Comparison of ENCODE assay signal across 17 cellular contexts in genomic region chr19:2858864-2859263, GRCh38. TPM values are rescaled to one million over a fixed set of nuclear protein-coding genes. Genes with fewer than 3 reads are reported as not detected.
DNase-seq lines count a peak whose midpoint lies in the region; ATAC-seq and TF ChIP-seq lines count a peak whose summit lies in the region.
"Had no signal": no experiment of that assay in that cellular context is flagged by ENCODE, and none has a peak within 500 bp of the region (broad histone marks: within the 10 kb centered on the region; RNA-seq: fewer than 3 reads in every experiment).

No MANE protein-coding gene starts in this region.

- no peaks in the 10 kb centered on the region for H3K9me3 ChIP-seq in testis

- peaks cover 55% of the 10 kb centered on the region for H3K36me3 Mint-ChIP-seq in WTC11

- POLR2A ChIA-PET in WTC11 (lab: Charles Lee): no interaction called here

- TF ChIP-seq POLR2A in testis (IDR thresholded peaks at IDR 0.05): no peak

- peak overlapping the region; percentile 18 to 23 for H3K4me3 ChIP-seq in testis
- H3K4me3 ChIP-seq: HAP-1 had no signal

- peaks cover 77% of the 10 kb centered on the region for H3K9me3 Mint-ChIP-seq in WTC11

- H3K27me3 ChIP-seq in testis: no peaks in the 10 kb centered on the region

- no peak overlapping the region for H3K27ac Mint-ChIP-seq in WTC11
- H3K27ac Mint-ChIP-seq: HFFc6 had no signal

- CTCF ChIA-PET in WTC11 (lab: Charles Lee): interaction anchor here (0.9 to 2.1 kb wide), 2 partner anchors 13 to 29 kb away, joined by 3 to 5 read pairs; no protein-coding TSS in a partner anchor

- peak; percentile 52 to 63 for DNase-seq in NCI-H1930 (lab: John Stamatoyannopoulos, UW)
- no peak for DNase-seq in WTC11 (ENCODE audit: low spot score)
- DNase-seq in testis: peak; percentile 86
- no peak for DNase-seq in HK-2 (ENCODE audit: unreplicated experiment)
- no peak for DNase-seq in NCI-H1092 (lab: John Stamatoyannopoulos, UW)
- DNase-seq: C1 segment of cervical spinal cord; Calu3; CD4-positive, alpha-beta memory T cell; COR-L47; DMS53; DMS79 treated with DMSO at 0.1 percent for 48 hours; GOT3; HFFc6 had no signal

- ATAC-seq in WTC11: peak; percentile 52; the same call in 1 of the 2 replicates

- WGBS in testis, 2 donors: 46 to 58% methylated on average over 15 to 27 of the region's 27 CpGs

- H3K27me3 Mint-ChIP-seq in WTC11 (ENCODE audit: low read depth): peaks cover 30% of the 10 kb centered on the region
- H3K27me3 Mint-ChIP-seq: CD4-positive, alpha-beta memory T cell had no signal

- no peaks in the 10 kb centered on the region for H3K4me1 Mint-ChIP-seq in WTC11

- peaks cover 4% of the 10 kb centered on the region for H3K36me3 ChIP-seq in testis (ENCODE audit: low read depth, missing control alignments)

- H3K4me1 ChIP-seq in testis: no peaks in the 10 kb centered on the region
- H3K4me1 ChIP-seq: HAP-1 had no signal

- no peak overlapping the region for H3K27ac ChIP-seq in testis

- no peak for TF ChIP-seq CTCF in WTC11 (IDR thresholded peaks at IDR 0.05)
- no peak for TF ChIP-seq CTCF in testis (IDR thresholded peaks at IDR 0.05)

- intact Hi-C loops in testis (cut with DNase I; ENCODE audit: low total_unique reads): no loop called here

- no peak overlapping the region for H3K4me3 Mint-ChIP-seq in WTC11
- H3K4me3 Mint-ChIP-seq: CD4-positive, alpha-beta memory T cell; HFFc6 had no signal

TF ChIP-seq in WTC11, 78 proteins besides CTCF, POLR2A, EP300 and RAD21:
- TF ChIP-seq FOXK1 (CRISPR knock-in tag; IDR thresholded peaks at IDR 0.05): no peak
- no peak for TF ChIP-seq ESRRA (CRISPR knock-in tag; IDR thresholded peaks at IDR 0.05; ENCODE audit: borderline replicate concordance)
- peak; percentile 62; the same call in 1 of the 2 replicates for TF ChIP-seq PRDM15 (CRISPR knock-in tag; IDR thresholded peaks at IDR 0.05)
- no peak for TF ChIP-seq GTF2I (CRISPR knock-in tag; conservative IDR thresholded peaks at IDR 0.05)

RNA-seq across cellular contexts. Expression of gene ZNF556, which starts 8.3 kb away (rescaled TPM):
- total RNA-seq in WTC11 (2021) (0.02 to 0.11 TPM in 2 of 3 replicates, not detected in the other), testis (1 to 10 TPM; 2.3 to 2.4 TPM)
- polyA plus RNA-seq in testis (ENCODE audit: insufficient read depth, low read depth, low replicate concordance): 1.9 TPM
- total RNA-seq: A172; A673; Calu3; CD4-positive, alpha-beta memory T cell; HFFc6 had no signal
- polyA plus RNA-seq: BJ; CD4-positive, alpha-beta memory T cell had no signal

RNA-seq across cellular contexts. Expression of gene ZNF555, which starts 17.6 kb away (rescaled TPM):
- total RNA-seq in WTC11 (2021) (6.6 to 7.2 TPM (median 6.6 TPM) in 3 replicates), testis (1 to 10 TPM; 7.1 to 8.5 TPM)
- 7.2 TPM for polyA plus RNA-seq in testis (ENCODE audit: insufficient read depth, low read depth, low replicate concordance)

RNA-seq across cellular contexts. Expression of gene ZNF554, which starts 39.2 kb away (rescaled TPM):
- total RNA-seq in WTC11 (2021) (5.7 to 6.2 TPM (median 6.1 TPM) in 3 replicates), testis (1 to 10 TPM; 9.3 to 9.4 TPM)
- polyA plus RNA-seq in testis (ENCODE audit: insufficient read depth, low read depth, low replicate concordance): 6.9 TPM

RNA-seq across cellular contexts. Expression of gene ZNF57, which starts 41.9 kb away (rescaled TPM):
- total RNA-seq in WTC11 (2021) (6.7 to 8.9 TPM (median 6.8 TPM) in 3 replicates), testis (10 to 100 TPM; 21.9 to 27.0 TPM)
- 26.4 TPM for polyA plus RNA-seq in testis (ENCODE audit: insufficient read depth, low read depth, low replicate concordance)

Comparison
In these comparisons a context has a peak if more than half of its experiments do, and no peak if none do; other contexts are left out.
1. DNase-seq: peak in NCI-H1930 (2 of 2) and testis (single experiment); none in WTC11 (single experiment), HK-2 (single experiment) and NCI-H1092 (single experiment).